ENCODE assay signal across 1 cellular context in genomic region chr14:77663289-77663688, GRCh38.
TF ChIP-seq lines count a peak whose summit lies in the region.

No MANE protein-coding gene starts in this region.

TF ChIP-seq in HEK293, 187 proteins besides CTCF, POLR2A, EP300 and RAD21 (continued from another document):
- TF ChIP-seq TSHZ1 (tag by site-specific recombination; IDR thresholded peaks at IDR 0.05; ENCODE audit: borderline replicate concordance) (no peak), ZNF366 (tag by site-specific recombination; conservative IDR thresholded peaks at IDR 0.05) (no peak)
